In the genomic region with DNA sequence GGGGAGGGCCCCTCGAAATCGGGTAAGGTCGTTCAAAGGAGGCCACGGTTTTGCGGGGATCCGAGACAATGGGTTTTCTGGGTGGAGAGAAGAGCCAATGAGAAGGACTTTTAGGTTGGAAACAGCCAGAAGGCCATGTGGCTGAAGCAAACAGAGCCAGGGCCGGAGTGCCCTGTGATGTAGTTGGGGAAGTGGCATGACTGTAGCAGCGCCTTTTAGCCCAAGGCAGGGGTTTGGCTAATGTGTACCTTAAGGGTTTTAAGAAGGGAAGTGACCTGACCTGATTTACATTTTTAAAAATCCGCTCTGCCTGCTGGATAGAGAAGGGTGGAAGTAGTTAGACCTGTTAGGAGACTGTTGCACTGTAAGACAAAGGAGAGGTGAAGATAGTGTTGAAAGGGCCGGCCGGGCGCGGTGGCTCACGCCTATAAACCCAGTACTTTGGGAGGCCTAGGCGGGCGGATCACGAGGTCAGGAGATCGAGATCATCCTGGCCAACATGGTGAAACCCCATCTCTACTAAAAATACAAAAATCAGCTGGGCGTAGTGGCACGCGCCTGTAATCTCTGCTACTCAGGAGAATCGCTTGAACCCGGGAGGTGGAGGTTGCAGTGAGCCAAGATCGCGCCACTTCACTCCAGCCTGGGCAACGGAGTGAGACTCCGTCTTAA, we compare ENCODE assay signal across 8 cellular contexts. TPM values are rescaled to one million over a fixed set of nuclear protein-coding genes. Genes with fewer than 3 reads are reported as not detected.
A peak's percentile ranks its signal among the peaks of the same experiment; 100 is the strongest.
DNase-seq lines count a peak whose midpoint lies in the region; ATAC-seq and TF ChIP-seq lines count a peak whose summit lies in the region.

No MANE protein-coding gene starts in this region.

- no peaks in the 10 kb centered on the region for H3K27me3 Mint-ChIP-seq in T-helper 1 cell treated with Interleukin-12 subunit alpha and Interleukin-12 subunit beta and Interleukin-4 antibody, amounts not matched to agents 30 μg/mL and 1 μg/mL, for 36 hours (ENCODE audit: low read depth)

- ATAC-seq in left lobe of liver, result peak; percentile 24

- in situ Hi-C loops in KBM-7 (cut with MboI; ENCODE audit: low pct_unique_long_range_greater_than_20kb, low sequenced_read_pairs), result no loop called here

- TF ChIP-seq CTCF in GM10266 (IDR thresholded peaks at IDR 0.05; ENCODE audit: control insufficient read depth, insufficient read depth, low read depth, missing control alignments), result no peak

- DNase-seq in A172 (ENCODE audit: low spot score) (peak; percentile 35), GM10266 (ENCODE audit: extremely low spot score) (peak; percentile 42), KBM-7 (peak; percentile 71), dedifferentiated amniotic fluid mesenchymal stem cell (ENCODE audit: extremely low spot score) (peak; percentile 59), left lobe of liver (ENCODE audit: low spot score) (peak; percentile 58)
- peak; percentile 47 for DNase-seq in stimulated activated CD8-positive, alpha-beta memory T cell treated with anti-CD3 and anti-CD28 coated beads, Interleukin-4, amount 100 ng/mL, for 48 hours
- no peak for DNase-seq in stimulated activated naive CD4-positive, alpha-beta T cell treated with Interleukin-2 at 50 U/mL for 16 hours (lab: John Stamatoyannopoulos, UW)

- peak overlapping the region; percentile 98 for H3K27ac Mint-ChIP-seq in T-helper 1 cell treated with Interleukin-12 subunit alpha and Interleukin-12 subunit beta and Interleukin-4 antibody, amounts not matched to agents 30 μg/mL and 1 μg/mL, for 36 hours

- H3K36me3 Mint-ChIP-seq in T-helper 1 cell treated with Interleukin-12 subunit alpha and Interleukin-12 subunit beta and Interleukin-4 antibody, amounts not matched to agents 30 μg/mL and 1 μg/mL, for 36 hours (ENCODE audit: low read depth), result peaks cover 32% of the 10 kb centered on the region

- H3K4me1 Mint-ChIP-seq in T-helper 1 cell treated with Interleukin-12 subunit alpha and Interleukin-12 subunit beta and Interleukin-4 antibody, amounts not matched to agents 30 μg/mL and 1 μg/mL, for 36 hours (ENCODE audit: low read depth), result peaks cover 64% of the 10 kb centered on the region

- H3K4me3 Mint-ChIP-seq in T-helper 1 cell treated with Interleukin-12 subunit alpha and Interleukin-12 subunit beta and Interleukin-4 antibody, amounts not matched to agents 30 μg/mL and 1 μg/mL, for 36 hours, result peak overlapping the region; percentile 94

- H3K9me3 Mint-ChIP-seq in T-helper 1 cell treated with Interleukin-12 subunit alpha and Interleukin-12 subunit beta and Interleukin-4 antibody, amounts not matched to agents 30 μg/mL and 1 μg/mL, for 36 hours, result no peaks in the 10 kb centered on the region

RNA-seq across cellular contexts. Expression of gene LYRM1, which starts 1.0 kb away (rescaled TPM):
- 58.3 and 77.2 TPM in 2 replicates for total RNA-seq in A172 (2014; rRNA removed; shearing (Covaris generic))
- total RNA-seq in left lobe of liver, result 33.9 TPM

RNA-seq across cellular contexts. Expression of gene DCUN1D3, which starts 1.4 kb away (rescaled TPM):
- 26.1 and 28.8 TPM in 2 replicates for total RNA-seq in A172 (2014; rRNA removed; shearing (Covaris generic))
- 15.0 TPM for total RNA-seq in left lobe of liver
